In genomic region chr6:132446136-132446535, GRCh38 we compare ENCODE assay signal across 1 cellular context.
TF ChIP-seq lines count a peak whose summit lies in the region.

No MANE protein-coding gene starts in this region.

TF ChIP-seq in IMR-90, 13 proteins besides CTCF, POLR2A, EP300 and RAD21:
- TF ChIP-seq FOS (IDR thresholded peaks at IDR 0.05; ENCODE audit: low read depth, low read length) (no peak), USF2 (IDR thresholded peaks at IDR 0.05; ENCODE audit: low read depth, low read length) (no peak), BHLHE40 (IDR thresholded peaks at IDR 0.05; ENCODE audit: low read depth, low read length) (no peak), MAFK (IDR thresholded peaks at IDR 0.05; ENCODE audit: low read depth, low read length) (no peak), NFE2L2 (IDR thresholded peaks at IDR 0.05; ENCODE audit: low read depth, low read length) (no peak), ELK1 (IDR thresholded peaks at IDR 0.05; ENCODE audit: borderline replicate concordance, low read depth, low read length) (no peak), MXI1 (IDR thresholded peaks at IDR 0.05; ENCODE audit: borderline replicate concordance, low read depth, low read length) (no peak), MAZ (IDR thresholded peaks at IDR 0.05; ENCODE audit: borderline replicate concordance, low read depth, low read length) (no peak), CHD1 (IDR thresholded peaks at IDR 0.05; ENCODE audit: low read depth, low read length) (no peak), CEBPB (IDR thresholded peaks at IDR 0.05; ENCODE audit: low read depth, low read length) (no peak), RFX5 (IDR thresholded peaks at IDR 0.05; ENCODE audit: low read depth, low read length) (no peak), RCOR1 (IDR thresholded peaks at IDR 0.05; ENCODE audit: insufficient replicate concordance, low read length) (no peak), SMC3 (IDR thresholded peaks at IDR 0.05; ENCODE audit: low read depth, low read length) (no peak)
TF ChIP-seq in IMR-90: peak in this region for 0.
